Comparison of ENCODE assay signal across 1 cellular context in genomic region chr17:48149174-48150106, GRCh38.
TF ChIP-seq lines count a peak whose summit lies in the region.

No MANE protein-coding gene starts in this region.

TF ChIP-seq in HEK293, 187 proteins besides CTCF, POLR2A, EP300 and RAD21 (continued from another document):
- TF ChIP-seq PATZ1 (tag by site-specific recombination; IDR thresholded peaks at IDR 0.05) = peak; percentile 82
- no peak for TF ChIP-seq ZNF776 (tag by site-specific recombination; IDR thresholded peaks at IDR 0.05; ENCODE audit: borderline replicate concordance)
- no peak for TF ChIP-seq EGR2 (tag by site-specific recombination; IDR thresholded peaks at IDR 0.05; ENCODE audit: low read depth)
- no peak for TF ChIP-seq ZNF501 (tag by site-specific recombination; IDR thresholded peaks at IDR 0.05)
- TF ChIP-seq, protein P1, sequence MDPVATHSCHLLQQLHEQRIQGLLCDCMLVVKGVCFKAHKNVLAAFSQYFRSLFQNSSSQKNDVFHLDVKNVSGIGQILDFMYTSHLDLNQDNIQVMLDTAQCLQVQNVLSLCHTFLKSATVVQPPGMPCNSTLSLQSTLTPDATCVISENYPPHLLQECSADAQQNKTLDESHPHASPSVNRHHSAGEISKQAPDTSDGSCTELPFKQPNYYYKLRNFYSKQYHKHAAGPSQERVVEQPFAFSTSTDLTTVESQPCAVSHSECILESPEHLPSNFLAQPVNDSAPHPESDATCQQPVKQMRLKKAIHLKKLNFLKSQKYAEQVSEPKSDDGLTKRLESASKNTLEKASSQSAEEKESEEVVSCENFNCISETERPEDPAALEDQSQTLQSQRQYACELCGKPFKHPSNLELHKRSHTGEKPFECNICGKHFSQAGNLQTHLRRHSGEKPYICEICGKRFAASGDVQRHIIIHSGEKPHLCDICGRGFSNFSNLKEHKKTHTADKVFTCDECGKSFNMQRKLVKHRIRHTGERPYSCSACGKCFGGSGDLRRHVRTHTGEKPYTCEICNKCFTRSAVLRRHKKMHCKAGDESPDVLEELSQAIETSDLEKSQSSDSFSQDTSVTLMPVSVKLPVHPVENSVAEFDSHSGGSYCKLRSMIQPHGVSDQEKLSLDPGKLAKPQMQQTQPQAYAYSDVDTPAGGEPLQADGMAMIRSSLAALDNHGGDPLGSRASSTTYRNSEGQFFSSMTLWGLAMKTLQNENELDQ (tag by site-specific recombination; IDR thresholded peaks at IDR 0.05; ENCODE audit: low read depth) = no peak
- no peak for TF ChIP-seq BCL11A (tag by site-specific recombination; IDR thresholded peaks at IDR 0.05; ENCODE audit: low read depth)
- TF ChIP-seq ZNF140 (tag by site-specific recombination; IDR thresholded peaks at IDR 0.05) = no peak
- no peak; the same call in 1 of the 2 replicates for TF ChIP-seq KLF10 (tag by site-specific recombination; IDR thresholded peaks at IDR 0.05)
- TF ChIP-seq ZNF670 (tag by site-specific recombination; IDR thresholded peaks at IDR 0.05; ENCODE audit: low read depth) = no peak
- no peak for TF ChIP-seq TRIM28 (IDR thresholded peaks at IDR 0.05; ENCODE audit: borderline replicate concordance, low read length)
- TF ChIP-seq ZNF202 (tag by site-specific recombination; IDR thresholded peaks at IDR 0.05; ENCODE audit: borderline replicate concordance) = no peak
- peak; percentile 87 for TF ChIP-seq ZNF600 (tag by site-specific recombination; IDR thresholded peaks at IDR 0.05)
